ENCODE assay signal across 2 cellular contexts in genomic region chr9:115978739-115979138, GRCh38.
TF ChIP-seq lines count a peak whose summit lies in the region.

No MANE protein-coding gene starts in this region.

TF ChIP-seq in IMR-90, 13 proteins besides CTCF, POLR2A, EP300 and RAD21 (continued from another document):
- TF ChIP-seq ELK1 (IDR thresholded peaks at IDR 0.05; ENCODE audit: borderline replicate concordance, low read depth, low read length) (no peak), MXI1 (IDR thresholded peaks at IDR 0.05; ENCODE audit: borderline replicate concordance, low read depth, low read length) (no peak), RFX5 (IDR thresholded peaks at IDR 0.05; ENCODE audit: low read depth, low read length) (no peak), CHD1 (IDR thresholded peaks at IDR 0.05; ENCODE audit: low read depth, low read length) (no peak), USF2 (IDR thresholded peaks at IDR 0.05; ENCODE audit: low read depth, low read length) (no peak), FOS (IDR thresholded peaks at IDR 0.05; ENCODE audit: low read depth, low read length) (no peak), MAFK (IDR thresholded peaks at IDR 0.05; ENCODE audit: low read depth, low read length) (no peak), MAZ (IDR thresholded peaks at IDR 0.05; ENCODE audit: borderline replicate concordance, low read depth, low read length) (no peak)

TF ChIP-seq in WTC11, 78 proteins besides CTCF, POLR2A, EP300 and RAD21 (continued from another document):
- no peak for TF ChIP-seq ATF2 (CRISPR knock-in tag; IDR thresholded peaks at IDR 0.05; ENCODE audit: borderline replicate concordance, low read depth)
- no peak for TF ChIP-seq TEAD1 (CRISPR knock-in tag; IDR thresholded peaks at IDR 0.05)
- no peak for TF ChIP-seq NFYB (CRISPR knock-in tag; conservative IDR thresholded peaks at IDR 0.05; ENCODE audit: low read depth)
- no peak for TF ChIP-seq NFE2L1 (CRISPR knock-in tag; IDR thresholded peaks at IDR 0.05)
- TF ChIP-seq PREB (CRISPR knock-in tag; IDR thresholded peaks at IDR 0.05; ENCODE audit: borderline replicate concordance): no peak
- no peak for TF ChIP-seq ZNF232 (CRISPR knock-in tag; IDR thresholded peaks at IDR 0.05)
- no peak for TF ChIP-seq NFATC4 (CRISPR knock-in tag; IDR thresholded peaks at IDR 0.05)
- no peak for TF ChIP-seq E2F4 (CRISPR knock-in tag; IDR thresholded peaks at IDR 0.05; ENCODE audit: borderline replicate concordance, low read depth)
- no peak for TF ChIP-seq ZNF396 (CRISPR knock-in tag; IDR thresholded peaks at IDR 0.05; ENCODE audit: borderline replicate concordance)
- no peak for TF ChIP-seq GRHL2 (CRISPR knock-in tag; IDR thresholded peaks at IDR 0.05; ENCODE audit: insufficient replicate concordance, severe bottlenecking)
